ENCODE assay signal across 21 cellular contexts in the genomic region with DNA sequence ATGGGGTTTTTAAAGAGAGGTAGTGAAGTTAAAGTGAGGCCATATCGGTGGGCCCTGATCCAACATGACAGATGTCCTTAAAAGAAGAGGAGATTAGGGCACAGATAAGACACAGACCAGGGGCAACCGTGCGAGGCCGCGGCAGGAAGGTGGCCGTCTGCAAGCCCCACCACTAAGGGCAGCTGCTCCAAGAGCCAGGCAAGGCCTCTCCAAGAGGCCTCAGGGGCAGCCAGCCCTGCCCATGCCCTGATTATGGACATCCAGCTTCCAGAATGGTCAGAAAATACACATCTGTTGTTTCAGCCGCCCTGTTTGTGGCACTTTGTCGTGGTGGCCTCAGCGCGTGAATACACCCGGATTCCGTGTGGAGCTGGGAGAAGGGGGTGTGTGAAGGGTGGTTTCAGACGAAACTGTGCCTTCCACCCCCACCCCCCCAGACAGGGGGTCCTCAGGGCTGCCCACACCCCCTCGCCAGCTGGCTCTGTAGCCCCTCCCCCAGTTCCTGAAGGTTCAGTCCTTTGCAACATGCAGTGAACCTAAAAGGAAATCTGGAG.
A peak's percentile ranks its signal among the peaks of the same experiment; 100 is the strongest.
DNase-seq lines count a peak whose midpoint lies in the region; ATAC-seq and TF ChIP-seq lines count a peak whose summit lies in the region.
"Had no signal": no experiment of that assay in that cellular context is flagged by ENCODE, and none has a peak within 500 bp of the region (broad histone marks: within the 10 kb centered on the region; RNA-seq: fewer than 3 reads in every experiment).

No MANE protein-coding gene starts in this region.

- no peaks in the 10 kb centered on the region for H3K36me3 ChIP-seq in SK-N-SH (replicated peaks in 1 of 2; ENCODE audit: control insufficient read depth in 1 of 2, insufficient read depth in 2 of 2, low read length in 1 of 2)
- H3K36me3 ChIP-seq in hepatocyte (replicated peaks; ENCODE audit: insufficient read depth, low read depth), result no peaks in the 10 kb centered on the region
- H3K36me3 ChIP-seq: adrenal gland, lower lobe of right lung, pancreas had no signal

- no peaks in the 10 kb centered on the region for H3F3A ChIP-seq in SK-N-SH (replicated peaks; ENCODE audit: insufficient read depth)

- peak overlapping the region in 1 of 2 experiments; percentile 81; a peak in 2 of 4 replicates for H3K27ac ChIP-seq in SK-N-SH (ENCODE audit: low read depth in 2 of 2, low read length in 1 of 2)
- no peak overlapping the region for H3K27ac ChIP-seq in hepatocyte
- H3K27ac ChIP-seq: 22Rv1, adrenal gland, dorsolateral prefrontal cortex, lower lobe of right lung, pancreas had no signal

- H3K4me1 ChIP-seq in SK-N-SH (ENCODE audit: control insufficient read depth in 1 of 2, insufficient read depth in 2 of 2, low read depth in 1 of 2, low read length in 1 of 2), result peaks cover 0 to 16% of the 10 kb centered on the region in 2 experiments; a peak in 1 of 4 replicates
- peaks cover 10% of the 10 kb centered on the region for H3K4me1 ChIP-seq in hepatocyte (ENCODE audit: insufficient read depth)
- H3K4me1 ChIP-seq: adrenal gland, lower lobe of right lung, pancreas had no signal

- no peak overlapping the region for H2AFZ ChIP-seq in SK-N-SH (ENCODE audit: low read depth)
- no peak overlapping the region for H2AFZ ChIP-seq in hepatocyte

- no peaks in the 10 kb centered on the region for H3K9me2 ChIP-seq in SK-N-SH
- H3K9me2 ChIP-seq in hepatocyte (replicated peaks; ENCODE audit: insufficient read depth), result no peaks in the 10 kb centered on the region

- peak overlapping the region; percentile 35 to 62 for H3K4me3 Mint-ChIP-seq in stimulated activated naive B cell treated with anti-CD40 and anti-IgM and Interleukin-4, amounts not matched to agents 10 μg/mL and 1 μg/mL and 100 μg/mL, for 72 hours

- H3K9me3 ChIP-seq in SK-N-SH, result no peaks in the 10 kb centered on the region
- no peaks in the 10 kb centered on the region for H3K9me3 ChIP-seq in hepatocyte (ENCODE audit: low read depth)
- H3K9me3 ChIP-seq: adrenal gland, lower lobe of right lung, pancreas had no signal

- H4K20me1 ChIP-seq in SK-N-SH (ENCODE audit: insufficient read depth) (no peaks in the 10 kb centered on the region), hepatocyte (ENCODE audit: insufficient read depth, poor library complexity, severe bottlenecking) (no peaks in the 10 kb centered on the region)

- H3K4me3 ChIP-seq in SK-N-SH (ENCODE audit: low read depth in 2 of 2, low read length in 1 of 2) (no peak overlapping the region), hepatocyte (no peak overlapping the region)
- H3K4me3 ChIP-seq: adrenal gland, dorsolateral prefrontal cortex, GM12878, lower lobe of right lung, pancreas had no signal

- DNase-seq in SK-N-SH (peak; percentile 63), NCI-H82 (lab: John Stamatoyannopoulos, UW) (peak; percentile 73), hepatocyte (ENCODE audit: low spot score) (peak; percentile 6), HuH-7.5 (ENCODE audit: low spot score) (no peak)
- no peak for DNase-seq in stimulated activated naive B cell treated with anti-CD40 and anti-IgM and Interleukin-4, amounts not matched to agents 10 μg/mL and 1 μg/mL and 100 μg/mL, for 72 hours
- no peak for DNase-seq in stimulated activated CD4-positive, alpha-beta T cell treated with anti-CD3 and anti-CD28 coated beads, Interleukin-4, amount 100 ng/mL, for 24 hours
- DNase-seq: activated CD4-positive, alpha-beta T cell treated with anti-CD3 and anti-CD28 coated beads, Interleukin-2, amount 50 U/mL, for 4 hours; GF-D8; Kasumi-1; lower lobe of right lung; NCI-H1417; NCI-H2171; stimulated activated CD4-positive, alpha-beta T cell treated with anti-CD3 and anti-CD28 coated beads, Interleukin-2, amount 100 ng/mL, for 24 hours; SW 1271 had no signal

- no peaks in the 10 kb centered on the region for H3K9me3 Mint-ChIP-seq in stimulated activated naive B cell treated with anti-CD40 and anti-IgM and Interleukin-4, amounts not matched to agents 10 μg/mL and 1 μg/mL and 100 μg/mL, for 72 hours

- no peak overlapping the region for H3K4me2 ChIP-seq in SK-N-SH
- no peak overlapping the region for H3K4me2 ChIP-seq in hepatocyte

- TF ChIP-seq RAD21 in SK-N-SH (IDR thresholded peaks at IDR 0.05; ENCODE audit: low read length), result no peak

- no peak; a peak in 1 of 4 replicates for TF ChIP-seq EP300 in SK-N-SH (IDR thresholded peaks at IDR 0.05; ENCODE audit: borderline replicate concordance in 1 of 2, low read depth in 1 of 2, low read length in 1 of 2)

- ATAC-seq in SK-N-SH treated with all-trans-retinoic acid at 6 μM for 48 hours (no peak), GM18907 (IDR thresholded peaks at IDR 0.05; ENCODE audit: unreplicated experiment) (no peak)
- peak; percentile 12 to 13 for ATAC-seq in stimulated activated naive B cell treated with anti-CD40 and anti-IgM and Interleukin-4, amounts not matched to agents 10 μg/mL and 1 μg/mL and 100 μg/mL, for 72 hours (replicated peaks)
- ATAC-seq: GM12878, lower lobe of right lung, pancreas had no signal

- WGBS in SK-N-SH (ENCODE audit: low lambda C conversion rate), result 75% methylated on average over 13 of the region's 14 CpGs
- 77% methylated on average over 14 of the region's 14 CpGs for WGBS in hepatocyte (ENCODE audit: low lambda C conversion rate, missing lambda C conversion rate)

- peaks cover 4 to 5% of the 10 kb centered on the region in 2 donors for H3K27me3 Mint-ChIP-seq in stimulated activated naive B cell treated with anti-CD40 and anti-IgM and Interleukin-4, amounts not matched to agents 10 μg/mL and 1 μg/mL and 100 μg/mL, for 72 hours

- no peak overlapping the region for H3K9ac ChIP-seq in SK-N-SH

- H3K79me2 ChIP-seq in SK-N-SH (ENCODE audit: insufficient read depth), result no peaks in the 10 kb centered on the region
- peaks cover 7% of the 10 kb centered on the region for H3K79me2 ChIP-seq in hepatocyte

- POLR2A ChIA-PET in SK-N-SH (lab: Yijun Ruan, JAX), result no interaction called here

- TF ChIP-seq CTCF in SK-N-SH (IDR thresholded peaks at IDR 0.05) (no peak), hepatocyte (IDR thresholded peaks at IDR 0.05; ENCODE audit: poor library complexity) (no peak)

- no peaks in the 10 kb centered on the region for H3K36me3 Mint-ChIP-seq in stimulated activated naive B cell treated with anti-CD40 and anti-IgM and Interleukin-4, amounts not matched to agents 10 μg/mL and 1 μg/mL and 100 μg/mL, for 72 hours

- H3K27me3 ChIP-seq in SK-N-SH (ENCODE audit: insufficient read depth), result no peaks in the 10 kb centered on the region
- H3K27me3 ChIP-seq in hepatocyte, result no peaks in the 10 kb centered on the region
- H3K27me3 ChIP-seq: adrenal gland, dorsolateral prefrontal cortex, pancreas had no signal

- peaks cover 34 to 41% of the 10 kb centered on the region in 2 donors for H3K4me1 Mint-ChIP-seq in stimulated activated naive B cell treated with anti-CD40 and anti-IgM and Interleukin-4, amounts not matched to agents 10 μg/mL and 1 μg/mL and 100 μg/mL, for 72 hours

- CTCF ChIA-PET in SK-N-SH (lab: Yijun Ruan, JAX), result no interaction called here

- peak overlapping the region; percentile 93 for H3K27ac Mint-ChIP-seq in stimulated activated naive B cell treated with anti-CD40 and anti-IgM and Interleukin-4, amounts not matched to agents 10 μg/mL and 1 μg/mL and 100 μg/mL, for 72 hours

TF ChIP-seq in SK-N-SH, 30 proteins besides CTCF, POLR2A, EP300 and RAD21:
- peak; percentile 66 for TF ChIP-seq GATA2 (CRISPR knock-in tag; IDR thresholded peaks at IDR 0.05)
- TF ChIP-seq RCOR1 (IDR thresholded peaks at IDR 0.05; ENCODE audit: low read length), result peak; percentile 15; the same call in 1 of the 2 replicates
- no peak for TF ChIP-seq FOXM1 (IDR thresholded peaks at IDR 0.05; ENCODE audit: low read depth)

TF ChIP-seq in SK-N-SH treated with all-trans-retinoic acid at 6 μM for 48 hours, 23 proteins besides CTCF, POLR2A, EP300 and RAD21:
- TF ChIP-seq OSR1 (CRISPR knock-in tag; IDR thresholded peaks at IDR 0.05) (no peak), RARB (CRISPR knock-in tag; IDR thresholded peaks at IDR 0.05) (no peak), TOX (CRISPR knock-in tag; IDR thresholded peaks at IDR 0.05; ENCODE audit: borderline replicate concordance) (no peak), TCF4 (CRISPR knock-in tag; IDR thresholded peaks at IDR 0.05; ENCODE audit: borderline replicate concordance) (no peak), ISL1 (CRISPR knock-in tag; IDR thresholded peaks at IDR 0.05) (no peak), ZNF70 (CRISPR knock-in tag; IDR thresholded peaks at IDR 0.05) (no peak), SNAI2 (CRISPR knock-in tag; IDR thresholded peaks at IDR 0.05) (no peak), ZFP3 (CRISPR knock-in tag; IDR thresholded peaks at IDR 0.05) (no peak), CSDC2 (CRISPR knock-in tag; IDR thresholded peaks at IDR 0.05) (no peak)
- TF ChIP-seq, protein P1, sequence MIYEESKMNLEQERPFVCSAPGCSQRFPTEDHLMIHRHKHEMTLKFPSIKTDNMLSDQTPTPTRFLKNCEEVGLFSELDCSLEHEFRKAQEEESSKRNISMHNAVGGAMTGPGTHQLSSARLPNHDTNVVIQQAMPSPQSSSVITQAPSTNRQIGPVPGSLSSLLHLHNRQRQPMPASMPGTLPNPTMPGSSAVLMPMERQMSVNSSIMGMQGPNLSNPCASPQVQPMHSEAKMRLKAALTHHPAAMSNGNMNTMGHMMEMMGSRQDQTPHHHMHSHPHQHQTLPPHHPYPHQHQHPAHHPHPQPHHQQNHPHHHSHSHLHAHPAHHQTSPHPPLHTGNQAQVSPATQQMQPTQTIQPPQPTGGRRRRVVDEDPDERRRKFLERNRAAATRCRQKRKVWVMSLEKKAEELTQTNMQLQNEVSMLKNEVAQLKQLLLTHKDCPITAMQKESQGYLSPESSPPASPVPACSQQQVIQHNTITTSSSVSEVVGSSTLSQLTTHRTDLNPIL (CRISPR knock-in tag; IDR thresholded peaks at IDR 0.05; ENCODE audit: low read depth), result no peak

Comparison
In these comparisons a context has a peak if more than half of its experiments do, and no peak if none do; other contexts are left out.
1. DNase-seq: peak in SK-N-SH (single experiment), NCI-H82 (single experiment) and hepatocyte (single experiment); none in stimulated activated naive B cell treated with anti-CD40 and anti-IgM and Interleukin-4, amounts not matched to agents 10 μg/mL and 1 μg/mL and 100 μg/mL, for 72 hours (single experiment), HuH-7.5 (single experiment) and stimulated activated CD4-positive, alpha-beta T cell treated with anti-CD3 and anti-CD28 coated beads, Interleukin-4, amount 100 ng/mL, for 24 hours (single experiment).
2. ATAC-seq: peak in stimulated activated naive B cell treated with anti-CD40 and anti-IgM and Interleukin-4, amounts not matched to agents 10 μg/mL and 1 μg/mL and 100 μg/mL, for 72 hours (2 of 2); none in SK-N-SH treated with all-trans-retinoic acid at 6 μM for 48 hours (single experiment) and GM18907 (single experiment).